In genomic region chr14:34501997-34502396, GRCh38 we compare ENCODE assay signal across 28 cellular contexts. TPM values are rescaled to one million over a fixed set of nuclear protein-coding genes. Genes with fewer than 3 reads are reported as not detected.
DNase-seq lines count a peak whose midpoint lies in the region; ATAC-seq, FAIRE-seq and TF ChIP-seq lines count a peak whose summit lies in the region.
"Had no signal": no experiment of that assay in that cellular context is flagged by ENCODE, and none has a peak within 500 bp of the region (broad histone marks: within the 10 kb centered on the region; RNA-seq: fewer than 3 reads in every experiment).

No MANE protein-coding gene starts in this region.

- FAIRE-seq in endothelial cell of umbilical vein (lab: Jason Lieb, UNC) = peak; percentile 48
- FAIRE-seq: GM19239 had no signal

- ATAC-seq in naive thymus-derived CD8-positive, alpha-beta T cell = no peak
- ATAC-seq: activated naive CD4-positive, alpha-beta T cell treated with anti-CD3 and anti-CD28 coated beads, Interleukin-2, amount 50 U/mL, for 72 hours; activated T-helper 17 cell treated with anti-CD3 and anti-CD28 coated beads, Interleukin-2, amount 50 U/mL, for 72 hours; esophagus mucosa; stimulated activated effector memory CD8-positive, alpha-beta T cell treated with anti-CD3 and anti-CD28 coated beads, Interleukin-12 subunit alpha, Interleukin-12 subunit beta, amount 100 ng/mL, for 72 hours had no signal

- H3K4me3 Mint-ChIP-seq in nephron (no peak overlapping the region), Caco-2 (ENCODE audit: unreplicated experiment) (no peak overlapping the region)
- H3K4me3 Mint-ChIP-seq in naive thymus-derived CD8-positive, alpha-beta T cell = no peak overlapping the region
- H3K4me3 Mint-ChIP-seq: activated T-helper 17 cell treated with anti-CD3 and anti-CD28 coated beads, Interleukin-2, amount 50 U/mL, for 72 hours; stimulated activated effector memory CD8-positive, alpha-beta T cell treated with anti-CD3 and anti-CD28 coated beads, Interleukin-12 subunit alpha, Interleukin-12 subunit beta, amount 100 ng/mL, for 72 hours had no signal

- H3K9me1 ChIP-seq in endothelial cell of umbilical vein (replicated peaks; ENCODE audit: control insufficient read depth, extremely low read depth, insufficient read depth, low read length) = no peaks in the 10 kb centered on the region

- H3K27me3 Mint-ChIP-seq in nephron (ENCODE audit: low read depth) (no peaks in the 10 kb centered on the region), Caco-2 (ENCODE audit: insufficient read depth, unreplicated experiment) (no peaks in the 10 kb centered on the region)
- no peaks in the 10 kb centered on the region for H3K27me3 Mint-ChIP-seq in naive thymus-derived CD8-positive, alpha-beta T cell
- H3K27me3 Mint-ChIP-seq: activated T-helper 17 cell treated with anti-CD3 and anti-CD28 coated beads, Interleukin-2, amount 50 U/mL, for 72 hours had no signal

- DNase-seq in ELR (ENCODE audit: low read depth) (peak; percentile 47), NCI-H226 (peak; percentile 71), endothelial cell of umbilical vein (ENCODE audit: low read depth, low spot score) (peak; percentile 10), NCI-H526 treated with DMSO at 0.1 percent for 48 hours (lab: John Stamatoyannopoulos, UW) (no peak), OCI-LY7 (ENCODE audit: low spot score) (no peak), Caco-2 (no peak)
- DNase-seq in naive thymus-derived CD8-positive, alpha-beta T cell = no peak
- DNase-seq: activated CD4-positive, alpha-beta T cell treated with anti-CD3 and anti-CD28 coated beads, Interleukin-2, amount 50 U/mL, for 48 hours; activated CD4-positive, CD25-positive, alpha-beta regulatory T cell; activated CD8-positive, alpha-beta memory T cell treated with anti-CD3 and anti-CD28 coated beads, Interleukin-2, amount 50 U/mL, for 48 hours; effector memory CD4-positive, alpha-beta T cell; KBM-7; kidney glomerular epithelial cell; MG63; NCI-H1436; NCI-H510A treated with DMSO at 0.1 percent for 48 hours; PC-9; SHP77 treated with DMSO at 0.1 percent for 48 hours; stimulated activated CD4-positive, alpha-beta T cell treated with anti-CD3 and anti-CD28 coated beads, Interleukin-2, amount 100 ng/mL, for 48 hours had no signal

- dilution Hi-C loops in endothelial cell of umbilical vein (cut with MboI; ENCODE audit: extremely low pct_ligation_motif_present, low sequenced_read_pairs) = no loop called here

- no peaks in the 10 kb centered on the region for H3K79me2 ChIP-seq in endothelial cell of umbilical vein (ENCODE audit: control insufficient read depth, insufficient read depth, low read length)
- no peaks in the 10 kb centered on the region for H3K79me2 ChIP-seq in OCI-LY7 (ENCODE audit: insufficient read depth, low read depth, low read length)

- BruUV-seq in endothelial cell of umbilical vein (replicated peaks; lab: Mats Ljungman, UMichigan) (no TSS peak), OCI-LY7 (replicated peaks; lab: Mats Ljungman, UMichigan) (no TSS peak), Caco-2 (replicated peaks; lab: Mats Ljungman, UMichigan) (no TSS peak)

- H3K9ac ChIP-seq in endothelial cell of umbilical vein (replicated peaks; ENCODE audit: extremely low read depth, insufficient read depth, low read length) = no peak overlapping the region
- H3K9ac ChIP-seq: BLaER1 had no signal

- H3K27me3 ChIP-seq in endothelial cell of umbilical vein (ENCODE audit: control insufficient read depth in 2 of 2, insufficient read depth in 2 of 2, low read length in 2 of 2) (no peaks in the 10 kb centered on the region), Caco-2 (replicated peaks; ENCODE audit: control insufficient read depth, insufficient read depth, low read length) (no peaks in the 10 kb centered on the region)
- H3K27me3 ChIP-seq: BLaER1, MG63, vagina had no signal

- peak overlapping the region in 2 of 3 experiments; percentile 12 to 15 for H3K27ac Mint-ChIP-seq in nephron
- no peak overlapping the region for H3K27ac Mint-ChIP-seq in Caco-2 (ENCODE audit: unreplicated experiment)
- no peak overlapping the region for H3K27ac Mint-ChIP-seq in naive thymus-derived CD8-positive, alpha-beta T cell
- H3K27ac Mint-ChIP-seq: activated T-helper 17 cell treated with anti-CD3 and anti-CD28 coated beads, Interleukin-2, amount 50 U/mL, for 72 hours; stimulated activated effector memory CD8-positive, alpha-beta T cell treated with anti-CD3 and anti-CD28 coated beads, Interleukin-12 subunit alpha, Interleukin-12 subunit beta, amount 100 ng/mL, for 72 hours had no signal

- H3K4me1 ChIP-seq in endothelial cell of umbilical vein (ENCODE audit: control insufficient read depth, extremely low read depth, insufficient read depth, low read length) = peaks cover 22% of the 10 kb centered on the region
- no peaks in the 10 kb centered on the region for H3K4me1 ChIP-seq in OCI-LY7 (ENCODE audit: insufficient read depth, low read length, poor library complexity, severe bottlenecking)
- H3K4me1 ChIP-seq in Caco-2 = peaks cover 32% of the 10 kb centered on the region
- H3K4me1 ChIP-seq: BLaER1 had no signal

- H3K4me1 Mint-ChIP-seq in nephron (peaks cover 19% of the 10 kb centered on the region), Caco-2 (ENCODE audit: low read depth, unreplicated experiment) (peaks cover 7% of the 10 kb centered on the region)
- no peaks in the 10 kb centered on the region for H3K4me1 Mint-ChIP-seq in naive thymus-derived CD8-positive, alpha-beta T cell
- H3K4me1 Mint-ChIP-seq: activated T-helper 17 cell treated with anti-CD3 and anti-CD28 coated beads, Interleukin-2, amount 50 U/mL, for 72 hours; stimulated activated effector memory CD8-positive, alpha-beta T cell treated with anti-CD3 and anti-CD28 coated beads, Interleukin-12 subunit alpha, Interleukin-12 subunit beta, amount 100 ng/mL, for 72 hours had no signal

- H3K9me3 Mint-ChIP-seq in nephron (no peaks in the 10 kb centered on the region), Caco-2 (ENCODE audit: unreplicated experiment) (no peaks in the 10 kb centered on the region)
- no peaks in the 10 kb centered on the region for H3K9me3 Mint-ChIP-seq in naive thymus-derived CD8-positive, alpha-beta T cell
- H3K9me3 Mint-ChIP-seq: activated naive CD4-positive, alpha-beta T cell treated with anti-CD3 and anti-CD28 coated beads, Interleukin-2, amount 50 U/mL, for 72 hours; activated T-helper 17 cell treated with anti-CD3 and anti-CD28 coated beads, Interleukin-2, amount 50 U/mL, for 72 hours; stimulated activated effector memory CD8-positive, alpha-beta T cell treated with anti-CD3 and anti-CD28 coated beads, Interleukin-12 subunit alpha, Interleukin-12 subunit beta, amount 100 ng/mL, for 72 hours had no signal

- TF ChIP-seq CTCF in endothelial cell of umbilical vein (IDR thresholded peaks at IDR 0.05; ENCODE audit: extremely low read depth in 1 of 2, insufficient read depth in 1 of 2, low read depth in 1 of 2, low read length in 2 of 2) (no peak), nephron (IDR thresholded peaks at IDR 0.05; ENCODE audit: unreplicated experiment in 3 of 3) (no peak), OCI-LY7 (conservative IDR thresholded peaks at IDR 0.05; ENCODE audit: low read length) (no peak), Caco-2 (IDR thresholded peaks at IDR 0.05; ENCODE audit: insufficient read depth in 1 of 2, low read depth in 1 of 2, low read length in 1 of 2, severe bottlenecking in 1 of 2, unreplicated experiment in 1 of 2) (no peak)

- no peaks in the 10 kb centered on the region for H3K9me3 ChIP-seq in endothelial cell of umbilical vein (replicated peaks; ENCODE audit: control insufficient read depth, insufficient read depth, low read length)
- no peaks in the 10 kb centered on the region for H3K9me3 ChIP-seq in OCI-LY7 (ENCODE audit: low read length)
- no peaks in the 10 kb centered on the region for H3K9me3 ChIP-seq in Caco-2
- H3K9me3 ChIP-seq: BLaER1, MG63, vagina had no signal

- H2AFZ ChIP-seq in endothelial cell of umbilical vein (ENCODE audit: low read depth, low read length) = peak overlapping the region; percentile 41
- no peak overlapping the region for H2AFZ ChIP-seq in OCI-LY7 (ENCODE audit: low read length)
- H2AFZ ChIP-seq: PC-9 had no signal

- CTCF ChIA-PET in endothelial cell of umbilical vein (lab: Charles Lee) (interaction anchor here (1.0 to 2.3 kb wide), 3 partner anchors 11 to 170 kb away, joined by 3 to 7 read pairs (median 3); no protein-coding TSS in a partner anchor), OCI-LY7 (lab: Charles Lee; ENCODE audit: unreplicated experiment) (no interaction called here), Caco-2 (lab: Charles Lee) (no interaction called here)

- POLR2A ChIA-PET in endothelial cell of umbilical vein (lab: Charles Lee) = interaction anchor here (0.7 kb wide), 1 partner anchor 46 kb away, joined by 3 read pairs; no protein-coding TSS in a partner anchor
- POLR2A ChIA-PET in OCI-LY7 (lab: Charles Lee) = interaction anchor here (0.6 to 1.0 kb wide), 2 partner anchors 9 to 10 kb away, joined by 3 to 5 read pairs; no protein-coding TSS in a partner anchor
- POLR2A ChIA-PET in Caco-2 (lab: Charles Lee) = interaction anchor here (0.6 kb wide), 1 partner anchor 33 kb away, joined by 6 read pairs; no protein-coding TSS in a partner anchor
- POLR2A ChIA-PET in naive thymus-derived CD8-positive, alpha-beta T cell (lab: Charles Lee) = no interaction called here

- no peak overlapping the region for H3K4me2 ChIP-seq in endothelial cell of umbilical vein (ENCODE audit: insufficient read depth, low read length)
- H3K4me2 ChIP-seq in OCI-LY7 (ENCODE audit: low read length) = no peak overlapping the region
- H3K4me2 ChIP-seq: BLaER1, PC-9 had no signal

- H3K4me3 ChIP-seq in endothelial cell of umbilical vein (replicated peaks in 1 of 3; ENCODE audit: insufficient read depth in 1 of 3, low read depth in 1 of 3, low read length in 3 of 3) (no peak overlapping the region), OCI-LY7 (ENCODE audit: low read depth, low read length, poor library complexity, severe bottlenecking) (no peak overlapping the region), Caco-2 (ENCODE audit: low read depth, low read length) (no peak overlapping the region)
- H3K4me3 ChIP-seq: BLaER1, lung, MG63, PC-9, vagina had no signal

- no peak for TF ChIP-seq POLR2A in endothelial cell of umbilical vein (IDR thresholded peaks at IDR 0.05; ENCODE audit: low read depth, low read length)

- H4K20me1 ChIP-seq in endothelial cell of umbilical vein (replicated peaks; ENCODE audit: control insufficient read depth, extremely low read depth, insufficient read depth, low read length) = no peaks in the 10 kb centered on the region
- no peaks in the 10 kb centered on the region for H4K20me1 ChIP-seq in OCI-LY7 (ENCODE audit: insufficient read depth, low read length)
- H4K20me1 ChIP-seq: BLaER1 had no signal

- H3K36me3 ChIP-seq in endothelial cell of umbilical vein (ENCODE audit: control insufficient read depth in 2 of 2, extremely low read depth in 1 of 2, insufficient read depth in 2 of 2, low read length in 2 of 2) (no peaks in the 10 kb centered on the region), OCI-LY7 (ENCODE audit: insufficient read depth, low read length) (no peaks in the 10 kb centered on the region), Caco-2 (ENCODE audit: control insufficient read depth, insufficient read depth, low read length) (no peaks in the 10 kb centered on the region)
- H3K36me3 ChIP-seq: BLaER1, MG63, vagina had no signal

- no peaks in the 10 kb centered on the region for H3K36me3 Mint-ChIP-seq in nephron (ENCODE audit: low read depth)
- no peaks in the 10 kb centered on the region for H3K36me3 Mint-ChIP-seq in Caco-2 (ENCODE audit: insufficient read depth, unreplicated experiment)
- H3K36me3 Mint-ChIP-seq in naive thymus-derived CD8-positive, alpha-beta T cell = no peaks in the 10 kb centered on the region
- H3K36me3 Mint-ChIP-seq: activated naive CD4-positive, alpha-beta T cell treated with anti-CD3 and anti-CD28 coated beads, Interleukin-2, amount 50 U/mL, for 72 hours; stimulated activated effector memory CD8-positive, alpha-beta T cell treated with anti-CD3 and anti-CD28 coated beads, Interleukin-12 subunit alpha, Interleukin-12 subunit beta, amount 100 ng/mL, for 72 hours had no signal

- intact Hi-C loops in endothelial cell of umbilical vein (cut with micrococcal nuclease) (no loop called here), OCI-LY7 (cut with micrococcal nuclease; ENCODE audit: unreplicated experiment) (no loop called here), Caco-2 (cut with micrococcal nuclease; ENCODE audit: unreplicated experiment) (no loop called here)

- no peak overlapping the region for H3K27ac ChIP-seq in endothelial cell of umbilical vein (ENCODE audit: insufficient read depth, low read depth, low read length)
- no peak overlapping the region for H3K27ac ChIP-seq in OCI-LY7 (ENCODE audit: low read depth, low read length, poor library complexity, severe bottlenecking)
- H3K27ac ChIP-seq: BLaER1, PC-9, vagina had no signal

- no peaks in the 10 kb centered on the region for H3K9me2 ChIP-seq in OCI-LY7 (ENCODE audit: insufficient read depth, low read length)

RNA-seq across cellular contexts. Expression of gene EAPP, which starts 37.5 kb away (rescaled TPM):
- total RNA-seq in endothelial cell of umbilical vein = 22.2 and 24.3 TPM in 2 replicates
- 14.1 and 16.6 TPM in 2 replicates for polyA plus RNA-seq in endothelial cell of umbilical vein
- 26.6 and 26.7 TPM in 2 replicates for polyA plus RNA-seq in endothelial cell of umbilical vein (2011; cell fraction: cytosol; rRNA removed)
- polyA plus RNA-seq in endothelial cell of umbilical vein (2011; cell fraction: nucleus; rRNA removed) = 12.1 and 16.1 TPM in 2 replicates
- polyA plus RNA-seq in endothelial cell of umbilical vein (2012) = 22.4 and 31.4 TPM in 2 replicates
- polyA minus RNA-seq in endothelial cell of umbilical vein = 15.8 and 20.4 TPM in 2 replicates
- polyA minus RNA-seq in endothelial cell of umbilical vein (2011; cell fraction: cytosol; rRNA and poly(A)+ RNA removed) = 22.3 TPM
- polyA minus RNA-seq in endothelial cell of umbilical vein (2011; cell fraction: nucleus; rRNA and poly(A)+ RNA removed) = 10.0 and 10.8 TPM in 2 replicates
- total RNA-seq in OCI-LY7 (2014; rRNA removed; shearing (Covaris generic)) = 27.5 and 35.8 TPM in 2 replicates
- 28.6 and 33.1 TPM in 2 replicates for total RNA-seq in OCI-LY7 (2022)
- 26.8 and 30.7 TPM in 2 replicates for total RNA-seq in Caco-2 (2022)
- 10 to 100 TPM; 74.9 to 77.5 TPM for total RNA-seq in naive thymus-derived CD8-positive, alpha-beta T cell
- polyA plus RNA-seq in naive thymus-derived CD8-positive, alpha-beta T cell = 100 to 1,000 TPM; 101 to 115 (median 107) TPM

RNA-seq across cellular contexts. Expression of gene SPTSSA, which starts 40.0 kb away (rescaled TPM):
- total RNA-seq in endothelial cell of umbilical vein (21.3 and 21.6 TPM in 2 replicates), OCI-LY7 (2022) (17.9 and 19.0 TPM in 2 replicates), Caco-2 (2022) (28.1 and 30.0 TPM in 2 replicates)
- 24.3 and 25.7 TPM in 2 replicates for polyA plus RNA-seq in endothelial cell of umbilical vein
- polyA plus RNA-seq in endothelial cell of umbilical vein (2011; cell fraction: cytosol; rRNA removed) = 29.8 and 30.5 TPM in 2 replicates
- 10.5 and 11.0 TPM in 2 replicates for polyA plus RNA-seq in endothelial cell of umbilical vein (2011; cell fraction: nucleus; rRNA removed)
- 21.8 and 27.0 TPM in 2 replicates for polyA plus RNA-seq in endothelial cell of umbilical vein (2012)
- polyA minus RNA-seq in endothelial cell of umbilical vein = 14.3 and 17.4 TPM in 2 replicates
- polyA minus RNA-seq in endothelial cell of umbilical vein (2011; cell fraction: cytosol; rRNA and poly(A)+ RNA removed) = 32.1 TPM
- polyA minus RNA-seq in endothelial cell of umbilical vein (2011; cell fraction: nucleus; rRNA and poly(A)+ RNA removed) = 3.3 and 4.4 TPM in 2 replicates
- total RNA-seq in OCI-LY7 (2014; rRNA removed; shearing (Covaris generic)) = 6.4 and 8.7 TPM in 2 replicates
- total RNA-seq in naive thymus-derived CD8-positive, alpha-beta T cell = 1 to 10 TPM; 3.9 to 4.0 TPM
- 10 to 100 TPM in 1 of 3 donors, 1 to 10 TPM in 2; 7.4 to 11.4 (median 8.4) TPM for polyA plus RNA-seq in naive thymus-derived CD8-positive, alpha-beta T cell

Comparison
In these comparisons a context has a peak if more than half of its experiments do, and no peak if none do; other contexts are left out.
1. DNase-seq: peak in ELR (single experiment), NCI-H226 (single experiment) and endothelial cell of umbilical vein (single experiment); none in NCI-H526 treated with DMSO at 0.1 percent for 48 hours (single experiment), OCI-LY7 (single experiment), Caco-2 (0 of 2) and naive thymus-derived CD8-positive, alpha-beta T cell (0 of 10).
2. H3K27ac Mint-ChIP-seq: peak in nephron (2 of 3); none in Caco-2 (single experiment) and naive thymus-derived CD8-positive, alpha-beta T cell (0 of 10).